ENCODE assay signal across 18 cellular contexts in the genomic region with DNA sequence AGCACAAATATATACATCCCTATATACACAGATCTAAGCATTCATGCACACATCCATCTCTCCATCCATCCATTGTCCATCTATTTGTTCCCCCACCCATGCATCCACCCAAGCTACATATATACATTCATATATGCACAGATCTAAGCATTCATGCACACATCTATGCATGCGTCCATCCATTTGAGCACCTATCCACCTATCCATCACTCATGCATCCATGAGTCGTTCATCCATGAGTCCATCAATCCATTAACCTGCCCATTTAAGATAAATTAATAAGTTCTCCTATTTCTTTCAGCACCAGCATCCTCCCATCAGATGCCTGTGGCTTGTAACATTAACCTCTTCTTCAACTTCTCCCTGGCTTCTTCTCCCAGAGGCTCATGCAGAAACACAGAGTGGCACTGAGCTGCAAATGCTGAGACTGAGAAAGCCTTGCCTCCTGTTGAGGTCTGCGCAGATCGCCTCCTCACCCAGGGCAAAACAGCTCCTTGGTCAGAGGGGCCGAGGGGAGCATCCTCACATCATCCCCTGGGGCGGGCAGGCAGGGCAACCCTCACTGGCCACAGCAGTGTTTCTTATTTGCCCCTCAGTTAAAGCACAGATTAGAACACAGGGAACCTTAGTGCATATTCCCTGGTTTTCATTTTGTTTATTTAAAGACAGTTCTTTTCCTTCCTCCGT. TPM values are rescaled to one million over a fixed set of nuclear protein-coding genes. Genes with fewer than 3 reads are reported as not detected.
DNase-seq lines count a peak whose midpoint lies in the region; ATAC-seq, FAIRE-seq and TF ChIP-seq lines count a peak whose summit lies in the region.
"Had no signal": no experiment of that assay in that cellular context is flagged by ENCODE, and none has a peak within 500 bp of the region (broad histone marks: within the 10 kb centered on the region; RNA-seq: fewer than 3 reads in every experiment).

No MANE protein-coding gene starts in this region.

- H3K27ac ChIP-seq in HEK293 (ENCODE audit: extremely low read depth, low read depth, low read length) (no peak overlapping the region), WERI-Rb-1 (peak overlapping the region; percentile 44), lower lobe of right lung (no peak overlapping the region), smooth muscle cell (ENCODE audit: low read depth) (peak overlapping the region; percentile 38)

- H3K9me3 ChIP-seq in HEK293 (ENCODE audit: control insufficient read depth, insufficient read depth, low read depth, low read length) = no peaks in the 10 kb centered on the region
- no peaks in the 10 kb centered on the region for H3K9me3 ChIP-seq in WERI-Rb-1 (ENCODE audit: severe bottlenecking)
- no peaks in the 10 kb centered on the region for H3K9me3 ChIP-seq in lower lobe of right lung
- H3K9me3 ChIP-seq in smooth muscle cell (replicated peaks; ENCODE audit: low read depth) = no peaks in the 10 kb centered on the region

- no peak overlapping the region for H2AFZ ChIP-seq in smooth muscle cell (ENCODE audit: low read depth)

- intact Hi-C loops in lower lobe of right lung (cut with DNase I) = no loop called here

- no peak overlapping the region for H3K4me3 ChIP-seq in HEK293 (ENCODE audit: low read depth, low read length)
- peak overlapping the region; percentile 1; the same call in 1 of the 2 replicates for H3K4me3 ChIP-seq in WERI-Rb-1 (ENCODE audit: low read depth, low read length)
- no peak overlapping the region for H3K4me3 ChIP-seq in lower lobe of right lung
- H3K4me3 ChIP-seq in smooth muscle cell = no peak overlapping the region
- H3K4me3 ChIP-seq: K562 had no signal

- peaks cover 12% of the 10 kb centered on the region for H3F3A ChIP-seq in smooth muscle cell (ENCODE audit: low read depth)

- TF ChIP-seq CTCF in HEK293 (tag by site-specific recombination; IDR thresholded peaks at IDR 0.05) = no peak
- TF ChIP-seq CTCF in WERI-Rb-1 (IDR thresholded peaks at IDR 0.05; ENCODE audit: low read depth, low read length) = no peak
- no peak for TF ChIP-seq CTCF in lower lobe of right lung (IDR thresholded peaks at IDR 0.05)
- no peak for TF ChIP-seq CTCF in smooth muscle cell (IDR thresholded peaks at IDR 0.05; ENCODE audit: borderline replicate concordance, insufficient read depth, poor library complexity, severe bottlenecking)

- no peak for ATAC-seq in lower lobe of right lung
- ATAC-seq: K562, Panc1 had no signal

- 74% methylated on average over 7 of the region's 7 CpGs for WGBS in smooth muscle cell (ENCODE audit: low lambda C conversion rate)

- H3K79me2 ChIP-seq in smooth muscle cell (ENCODE audit: low read depth) = no peaks in the 10 kb centered on the region

- POLR2A ChIA-PET in HEK293 (lab: Yijun Ruan, JAX) = no interaction called here

- CTCF ChIA-PET in HEK293 (lab: Yijun Ruan, JAX) = interaction anchor here (0.5 to 1.0 kb wide), 2 partner anchors 23 to 42 kb away, joined by 3 read pairs; no protein-coding TSS in a partner anchor

- FAIRE-seq in RCC 7860 (lab: Jason Lieb, UNC) = no peak
- FAIRE-seq: GM19239, K562 had no signal

- H3K27me3 ChIP-seq in WERI-Rb-1 (ENCODE audit: insufficient read depth, low read depth, severe bottlenecking) (no peaks in the 10 kb centered on the region), lower lobe of right lung (ENCODE audit: low read depth) (peaks cover 15% of the 10 kb centered on the region), smooth muscle cell (ENCODE audit: low read depth) (no peaks in the 10 kb centered on the region)

- H3K4me1 ChIP-seq in HEK293 (ENCODE audit: control insufficient read depth, insufficient read depth, low read length) = no peaks in the 10 kb centered on the region
- peaks cover 27% of the 10 kb centered on the region for H3K4me1 ChIP-seq in lower lobe of right lung
- H3K4me1 ChIP-seq in smooth muscle cell (ENCODE audit: low read depth) = peaks cover 10% of the 10 kb centered on the region

- no peak overlapping the region for H3K9ac ChIP-seq in smooth muscle cell (ENCODE audit: low read depth)

- no peaks in the 10 kb centered on the region for H4K20me1 ChIP-seq in smooth muscle cell (ENCODE audit: low read depth)

- no peaks in the 10 kb centered on the region for H3K36me3 ChIP-seq in HEK293 (ENCODE audit: control insufficient read depth in 2 of 2, insufficient read depth in 1 of 2, low read length in 2 of 2)
- H3K36me3 ChIP-seq in WERI-Rb-1 = no peaks in the 10 kb centered on the region
- no peaks in the 10 kb centered on the region for H3K36me3 ChIP-seq in lower lobe of right lung
- no peaks in the 10 kb centered on the region for H3K36me3 ChIP-seq in smooth muscle cell (ENCODE audit: low read depth)

- no peak for DNase-seq in WERI-Rb-1
- DNase-seq in lower lobe of right lung = peak; percentile 6
- DNase-seq in smooth muscle cell (lab: John Stamatoyannopoulos, UW; ENCODE audit: unreplicated experiment) = no peak
- no peak for DNase-seq in ureter (ENCODE audit: low spot score)
- DNase-seq in NCI-H1930 (lab: John Stamatoyannopoulos, UW) = no peak
- no peak for DNase-seq in RCC 7860 (ENCODE audit: low spot score)
- DNase-seq: CD4-positive, alpha-beta T cell; DMS53; H9; NCI-H1436; NCI-H2081; NCI-H510A; NCI-H774; SHP77 treated with DMSO at 0.1 percent for 48 hours had no signal

- peak overlapping the region; percentile 72 for H3K4me2 ChIP-seq in smooth muscle cell

TF ChIP-seq in HEK293, 187 proteins besides CTCF, POLR2A, EP300 and RAD21:
- TF ChIP-seq ZNF112 (tag by site-specific recombination; IDR thresholded peaks at IDR 0.05) = no peak
- TF ChIP-seq ZBTB17 (tag by site-specific recombination; IDR thresholded peaks at IDR 0.05) = peak; percentile 96

RNA-seq across cellular contexts. Expression of a gene that starts 17.4 kb away (rescaled TPM):
- total RNA-seq in lower lobe of right lung (12.8 TPM), smooth muscle cell (9.6 and 12.3 TPM in 2 replicates), ureter (26.1 TPM)
- polyA plus RNA-seq in smooth muscle cell = 4.3 and 7.3 TPM in 2 replicates

Comparison
In these comparisons a context has a peak if more than half of its experiments do, and no peak if none do; other contexts are left out.
1. H3K27ac ChIP-seq: peak in WERI-Rb-1 (single experiment) and smooth muscle cell (single experiment); none in HEK293 (single experiment) and lower lobe of right lung (single experiment).